Comparison of ENCODE assay signal across 8 cellular contexts in the genomic region with DNA sequence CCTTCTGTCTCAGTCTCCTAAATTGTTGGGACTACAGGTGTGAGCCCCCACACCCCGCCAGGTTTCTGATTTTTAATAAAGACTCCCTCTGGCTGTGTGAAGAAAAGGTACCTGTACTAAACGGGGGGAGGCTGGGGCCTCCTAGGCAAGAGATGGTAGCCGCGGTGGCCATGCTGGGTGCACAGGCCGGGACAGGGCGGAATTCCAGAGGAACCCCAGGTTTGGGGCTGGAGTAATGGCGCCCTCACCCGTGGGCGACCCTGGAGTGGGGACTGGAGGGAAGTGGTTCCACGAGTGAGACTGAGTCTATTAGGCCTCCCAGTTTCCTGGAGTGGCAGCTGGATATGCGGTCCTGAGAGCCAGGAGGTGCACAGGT. TPM values are rescaled to one million over a fixed set of nuclear protein-coding genes. Genes with fewer than 3 reads are reported as not detected.
DNase-seq lines count a peak whose midpoint lies in the region; ATAC-seq and TF ChIP-seq lines count a peak whose summit lies in the region.

No MANE protein-coding gene starts in this region.

- H3K4me3 ChIP-seq in DOHH2 (ENCODE audit: low read length), result peak overlapping the region; percentile 95; the same call in 1 of the 2 replicates
- H3K4me3 ChIP-seq in SJCRH30, result peak overlapping the region; percentile 57
- no peak overlapping the region for H3K4me3 ChIP-seq in gastroesophageal sphincter
- no peak overlapping the region for H3K4me3 ChIP-seq in gastrocnemius medialis

- no peaks in the 10 kb centered on the region for H4K20me1 ChIP-seq in DOHH2 (ENCODE audit: control insufficient read depth, insufficient read depth, low read depth, low read length)

- no peak for ATAC-seq in gastroesophageal sphincter
- ATAC-seq in gastrocnemius medialis, result no peak
- no peak for ATAC-seq in HG03139 (IDR thresholded peaks at IDR 0.05; ENCODE audit: unreplicated experiment)
- ATAC-seq in GM21737 (IDR thresholded peaks at IDR 0.05; ENCODE audit: unreplicated experiment), result no peak

- H3K9me2 ChIP-seq in DOHH2 (replicated peaks; ENCODE audit: control insufficient read depth, low read length), result no peaks in the 10 kb centered on the region

- 73% methylated on average over 10 of the region's 11 CpGs; no CpG with 5 or more reads in 1 of the 2 donors for WGBS in gastroesophageal sphincter (ENCODE audit: low coverage in 1 of 2), 2 donors

- peaks cover 19% of the 10 kb centered on the region for H3F3A ChIP-seq in DOHH2 (ENCODE audit: control insufficient read depth, insufficient read depth)

- H3K36me3 ChIP-seq in DOHH2 (ENCODE audit: control insufficient read depth, low read length) (peaks cover 16% of the 10 kb centered on the region), SJCRH30 (no peaks in the 10 kb centered on the region), gastroesophageal sphincter (no peaks in the 10 kb centered on the region), gastrocnemius medialis (no peaks in the 10 kb centered on the region)

- in situ Hi-C loops in gastrocnemius medialis (cut with MboI; ENCODE audit: low sequenced_read_pairs in 4 of 4), result no loop called here

- TF ChIP-seq EP300 in gastroesophageal sphincter (IDR thresholded peaks at IDR 0.05), result no peak

- no peaks in the 10 kb centered on the region for H3K9me3 ChIP-seq in DOHH2 (ENCODE audit: control insufficient read depth, insufficient read depth, low read length)
- no peaks in the 10 kb centered on the region for H3K9me3 ChIP-seq in SJCRH30 (replicated peaks)
- H3K9me3 ChIP-seq in gastroesophageal sphincter, result no peaks in the 10 kb centered on the region
- no peaks in the 10 kb centered on the region for H3K9me3 ChIP-seq in gastrocnemius medialis

- TF ChIP-seq POLR2A in gastroesophageal sphincter (IDR thresholded peaks at IDR 0.05), result no peak
- no peak for TF ChIP-seq POLR2A in gastrocnemius medialis (IDR thresholded peaks at IDR 0.05)

- intact Hi-C loops in gastrocnemius medialis (cut with DNase I; ENCODE audit: low total_unique reads), result no loop called here

- TF ChIP-seq CTCF in DOHH2 (IDR thresholded peaks at IDR 0.05; ENCODE audit: low read depth, low read length, poor library complexity, severe bottlenecking), result no peak
- no peak for TF ChIP-seq CTCF in gastroesophageal sphincter (IDR thresholded peaks at IDR 0.05)
- TF ChIP-seq CTCF in gastrocnemius medialis (IDR thresholded peaks at IDR 0.05 in 4 of 5, conservative IDR thresholded peaks at IDR 0.05 in 1 of 5), result no peak

- H3K27ac ChIP-seq in DOHH2 (ENCODE audit: low read depth, low read length), result no peak overlapping the region
- no peak overlapping the region for H3K27ac ChIP-seq in SJCRH30
- H3K27ac ChIP-seq in gastroesophageal sphincter, result peak overlapping the region; percentile 78 to 100 (median 95)
- H3K27ac ChIP-seq in gastrocnemius medialis, result peak overlapping the region; percentile 93 to 100 (median 97)

- H3K4me2 ChIP-seq in DOHH2 (ENCODE audit: low read length), result peak overlapping the region; percentile 99

- H3K4me1 ChIP-seq in DOHH2 (ENCODE audit: control insufficient read depth, low read length) (peaks cover 49% of the 10 kb centered on the region), SJCRH30 (peaks cover 6% of the 10 kb centered on the region; the same call in 1 of the 2 replicates), gastroesophageal sphincter (peaks cover 5 to 74% (median 42%) of the 10 kb centered on the region in 3 donors), gastrocnemius medialis (peaks cover 34 to 50% of the 10 kb centered on the region in 2 donors)

- no peak for DNase-seq in SJCRH30
- DNase-seq in gastrocnemius medialis, result no peak
- DNase-seq in NOMO-1 (lab: John Stamatoyannopoulos, UW; ENCODE audit: unreplicated experiment in 2 of 2), result no peak
- DNase-seq in NOMO-1 treated with DMSO at 0.1 percent for 48 hours (lab: John Stamatoyannopoulos, UW; ENCODE audit: unreplicated experiment), result no peak

- H3K79me2 ChIP-seq in DOHH2 (ENCODE audit: control insufficient read depth, low read length), result peaks cover 32% of the 10 kb centered on the region

- peaks cover 35% of the 10 kb centered on the region for H3K27me3 ChIP-seq in DOHH2 (ENCODE audit: control insufficient read depth, low read length)
- H3K27me3 ChIP-seq in SJCRH30, result peaks cover 4% of the 10 kb centered on the region; the same call in 1 of the 2 replicates
- H3K27me3 ChIP-seq in gastroesophageal sphincter, result peaks cover 15% of the 10 kb centered on the region
- peaks cover 4 to 6% (median 5%) of the 10 kb centered on the region in 3 donors for H3K27me3 ChIP-seq in gastrocnemius medialis

RNA-seq across cellular contexts. Expression of a gene that starts 1.6 kb away (rescaled TPM):
- 1.2 and 1.9 TPM in 2 replicates for total RNA-seq in SJCRH30 (2014; rRNA removed; shearing (Covaris generic))
- total RNA-seq in gastroesophageal sphincter (under 1 TPM in 3 of 4 donors, not detected in 1; 0.13 to 0.73 (median 0.49) TPM), gastrocnemius medialis (1 to 10 TPM in 1 of 4 donors, under 1 TPM in 3; 0.10 to 1.3 (median 0.53) TPM)

RNA-seq across cellular contexts. Expression of a gene that starts 2.1 kb away (rescaled TPM):
- total RNA-seq in SJCRH30 (2014; rRNA removed; shearing (Covaris generic)), result 25.5 and 32.2 TPM in 2 replicates
- total RNA-seq in gastroesophageal sphincter (100 to 1,000 TPM in 1 of 4 donors, 10 to 100 TPM in 3; 62.3 to 116 (median 84.1) TPM), gastrocnemius medialis (100 to 1,000 TPM; 189 to 442 (median 273) TPM)

RNA-seq across cellular contexts. Expression of a gene that starts 9.0 kb away (rescaled TPM):
- 9.1 TPM in 2 replicates for total RNA-seq in SJCRH30 (2014; rRNA removed; shearing (Covaris generic))
- total RNA-seq in gastroesophageal sphincter (10 to 100 TPM; 20.0 to 40.1 (median 24.2) TPM), gastrocnemius medialis (100 to 1,000 TPM in 2 of 4 donors, 10 to 100 TPM in 2; 34.9 to 117 (median 86.3) TPM)

RNA-seq across cellular contexts. Expression of a gene that starts 29.7 kb away (rescaled TPM):
- 159 and 181 TPM in 2 replicates for total RNA-seq in SJCRH30 (2014; rRNA removed; shearing (Covaris generic))
- total RNA-seq in gastroesophageal sphincter (100 to 1,000 TPM; 350 to 708 (median 559) TPM), gastrocnemius medialis (100 to 1,000 TPM; 274 to 578 (median 418) TPM)

RNA-seq across cellular contexts. Expression of a gene that starts 33.8 kb away (rescaled TPM):
- total RNA-seq in SJCRH30 (2014; rRNA removed; shearing (Covaris generic)), result 40.4 and 43.6 TPM in 2 replicates
- total RNA-seq in gastroesophageal sphincter (10 to 100 TPM; 56.8 to 80.7 (median 60.9) TPM), gastrocnemius medialis (100 to 1,000 TPM in 3 of 4 donors, 10 to 100 TPM in 1; 91.5 to 194 (median 149) TPM)

Comparison
In these comparisons a context has a peak if more than half of its experiments do, and no peak if none do; other contexts are left out.
1. H3K27ac ChIP-seq: peak in gastroesophageal sphincter (4 of 4) and gastrocnemius medialis (4 of 4); none in DOHH2 (single experiment) and SJCRH30 (single experiment).
2. H3K4me3 ChIP-seq: peak in DOHH2 (single experiment) and SJCRH30 (single experiment); none in gastroesophageal sphincter (0 of 2) and gastrocnemius medialis (0 of 4).